ENCODE assay signal across 8 cellular contexts in the genomic region with DNA sequence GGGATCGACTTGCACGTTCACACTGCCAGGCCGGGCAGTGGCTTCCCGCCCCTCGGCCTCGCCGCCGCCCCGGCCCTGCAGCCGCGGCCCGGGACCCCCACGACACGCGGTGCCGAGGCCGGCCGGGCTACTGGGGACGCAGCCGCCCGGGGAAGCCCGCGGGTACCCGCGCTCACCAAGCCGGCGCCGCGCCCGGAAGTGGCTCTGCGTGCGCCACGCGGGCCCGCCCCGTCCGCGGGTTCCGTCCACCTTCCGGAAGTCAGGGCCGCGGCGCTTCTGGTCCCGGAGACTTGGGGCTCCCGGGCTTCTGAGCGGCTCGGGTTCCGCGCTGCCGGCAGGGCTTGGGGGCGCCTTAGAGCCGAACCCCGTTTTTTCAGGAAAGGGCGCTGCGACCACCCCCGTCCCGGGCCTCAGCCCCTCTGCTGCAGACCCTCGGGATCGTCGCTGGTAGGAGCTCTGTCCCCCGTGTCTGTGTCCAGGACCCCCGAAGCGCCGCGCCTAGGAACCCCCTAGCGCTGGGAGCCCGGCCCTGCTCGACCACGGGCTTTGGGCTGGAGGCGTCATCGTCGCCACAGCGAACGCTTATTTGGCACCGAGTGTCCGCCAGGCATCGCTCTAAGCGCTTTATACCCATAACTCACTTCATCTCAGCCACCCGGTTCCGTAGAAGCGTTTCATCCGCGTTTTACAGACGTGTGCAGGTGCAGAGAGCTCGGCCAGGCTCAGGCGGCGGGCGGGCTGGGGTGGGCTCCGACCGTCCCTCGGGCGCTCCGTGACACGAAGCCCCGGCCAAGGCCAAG. TPM values are rescaled to one million over a fixed set of nuclear protein-coding genes. Genes with fewer than 3 reads are reported as not detected.
DNase-seq lines count a peak whose midpoint lies in the region; ATAC-seq and TF ChIP-seq lines count a peak whose summit lies in the region.

A gene with protein sequence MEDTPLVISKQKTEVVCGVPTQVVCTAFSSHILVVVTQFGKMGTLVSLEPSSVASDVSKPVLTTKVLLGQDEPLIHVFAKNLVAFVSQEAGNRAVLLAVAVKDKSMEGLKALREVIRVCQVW (minus strand): TSS at position 200 of the 800 bp plus-strand sequence. CDS start 693 bp downstream, outside the sequence.

- TF ChIP-seq CTCF in right lobe of liver (IDR thresholded peaks at IDR 0.05): peak in 3 of 4 donors; percentile 8 to 36 (median 13)

- intact Hi-C loops in right lobe of liver (cut with DNase I): no loop called here

- peaks cover 0 to 10% (median 4%) of the 10 kb centered on the region in 4 donors for H3K4me1 ChIP-seq in right lobe of liver

- WGBS in right lobe of liver (ENCODE audit: insufficient coverage, low coverage, low lambda C conversion rate, missing lambda C conversion rate): 0% methylated on average over 26 of the region's 95 CpGs

- peaks cover 0 to 6% (median 0%) of the 10 kb centered on the region in 4 donors for H3K36me3 ChIP-seq in right lobe of liver

- no peaks in the 10 kb centered on the region for H3K9me3 ChIP-seq in right lobe of liver

- peak within 1 kb of the TSS; percentile 68 to 99 (median 91) for H3K4me3 ChIP-seq in right lobe of liver

- TF ChIP-seq POLR2A in right lobe of liver (IDR thresholded peaks at IDR 0.05): peak; percentile 78

- H3K27me3 ChIP-seq in right lobe of liver: no peaks in the 10 kb centered on the region

- H3K27ac ChIP-seq in right lobe of liver: peak within 1 kb of the TSS; percentile 64 to 85 (median 84)

- peak in 13 of 14 donors; percentile 45 to 90 (median 76) for DNase-seq in C1 segment of cervical spinal cord (lab: John Stamatoyannopoulos, UW)
- peak; percentile 98 for DNase-seq in GM19240 (ENCODE audit: insufficient read length, low spot score)
- DNase-seq in NCI-H69 (lab: John Stamatoyannopoulos, UW): peak; percentile 96
- DNase-seq in activated CD4-positive, alpha-beta T cell treated with anti-CD3 and anti-CD28 coated beads, Interleukin-2, amount 50 U/mL, for 24 hours (ENCODE audit: low read depth in 1 of 2, low spot score in 1 of 2): peak; percentile 82 to 88
- peak; percentile 90 for DNase-seq in dermis blood vessel endothelial cell
- peak; percentile 90 to 94 (median 93) for DNase-seq in right lobe of liver
- peak; percentile 91 for DNase-seq in stimulated activated CD4-positive, alpha-beta T cell treated with anti-CD3 and anti-CD28 coated beads, Interleukin-4, amount 100 ng/mL, for 24 hours

- ATAC-seq in HG03457 (IDR thresholded peaks at IDR 0.05; ENCODE audit: unreplicated experiment) (peak; percentile 79), right lobe of liver (peak; percentile 97 to 99 (median 98))

RNA-seq across cellular contexts. Expression of the gene that starts here (rescaled TPM):
- total RNA-seq in dermis blood vessel endothelial cell: 12.6 and 20.1 TPM in 2 replicates
- total RNA-seq in right lobe of liver: 10 to 100 TPM in 2 of 6 experiments, 1 to 10 TPM in 4; 7.6 to 28.1 (median 9.2) TPM

Comparison
In these comparisons a context has a peak if more than half of its experiments do, and no peak if none do; other contexts are left out.
1. Peak in every context shown above with its lines: DNase-seq, ATAC-seq, H3K4me3 ChIP-seq and H3K27ac ChIP-seq.